12 cellular contexts compared by ENCODE assay signal in genomic region chr9:6845881-6846280, GRCh38.
DNase-seq lines count a peak whose midpoint lies in the region; ATAC-seq and TF ChIP-seq lines count a peak whose summit lies in the region.
"Had no signal": no experiment of that assay in that cellular context is flagged by ENCODE, and none has a peak within 500 bp of the region (broad histone marks: within the 10 kb centered on the region; RNA-seq: fewer than 3 reads in every experiment).

No MANE protein-coding gene starts in this region.

- TF ChIP-seq CTCF in 22Rv1 (IDR thresholded peaks at IDR 0.05) (peak; percentile 50), tibial nerve (IDR thresholded peaks at IDR 0.05) (peak in 1 of 5 experiments; percentile 10)

- H3K9me3 Mint-ChIP-seq in activated CD4-positive, alpha-beta T cell treated with anti-CD3 and anti-CD28 coated beads for 36 hours (ENCODE audit: low read depth): no peaks in the 10 kb centered on the region

- H3K27ac Mint-ChIP-seq in activated CD4-positive, alpha-beta T cell treated with anti-CD3 and anti-CD28 coated beads for 36 hours: no peak overlapping the region

- DNase-seq in GM03348 (ENCODE audit: low spot score) (peak; percentile 19), astrocyte of the hippocampus (ENCODE audit: low read depth, low spot score) (peak; percentile 59), kidney glomerular epithelial cell (lab: John Stamatoyannopoulos, UW) (peak; percentile 32), tibial nerve (ENCODE audit: low spot score in 2 of 2) (no peak)
- DNase-seq in activated CD4-positive, alpha-beta T cell treated with anti-CD3 and anti-CD28 coated beads for 36 hours: no peak
- DNase-seq: activated gamma-delta T cell; NCI-H1436 treated with DMSO at 0.1 percent for 48 hours; posterior cingulate gyrus; stimulated activated CD8-positive, alpha-beta memory T cell treated with anti-CD3 and anti-CD28 coated beads, Interleukin-4, amount 100 ng/mL, for 48 hours had no signal

- H3K4me1 Mint-ChIP-seq in activated CD4-positive, alpha-beta T cell treated with anti-CD3 and anti-CD28 coated beads for 36 hours: peaks cover 2% of the 10 kb centered on the region

- no peak overlapping the region for H3K4me3 Mint-ChIP-seq in activated CD4-positive, alpha-beta T cell treated with anti-CD3 and anti-CD28 coated beads for 36 hours

- TF ChIP-seq EP300 in tibial nerve (IDR thresholded peaks at IDR 0.05): no peak

- H3K27me3 Mint-ChIP-seq in activated CD4-positive, alpha-beta T cell treated with anti-CD3 and anti-CD28 coated beads for 36 hours: no peaks in the 10 kb centered on the region

- no peaks in the 10 kb centered on the region for H3K27me3 ChIP-seq in tibial nerve

- TF ChIP-seq POLR2A in tibial nerve (IDR thresholded peaks at IDR 0.05): no peak

- peaks cover 15% of the 10 kb centered on the region for H3K36me3 Mint-ChIP-seq in activated CD4-positive, alpha-beta T cell treated with anti-CD3 and anti-CD28 coated beads for 36 hours (ENCODE audit: low read depth)

- no peak for ATAC-seq in activated CD4-positive, alpha-beta T cell treated with anti-CD3 and anti-CD28 coated beads for 36 hours
- ATAC-seq in HG02938 (IDR thresholded peaks at IDR 0.05; ENCODE audit: unreplicated experiment) (no peak), HG02840 (IDR thresholded peaks at IDR 0.05; ENCODE audit: low FRiP score, unreplicated experiment) (no peak)

- peaks cover 0 to 14% (median 0%) of the 10 kb centered on the region in 3 donors for H3K36me3 ChIP-seq in tibial nerve

- H3K9me3 ChIP-seq in tibial nerve: no peaks in the 10 kb centered on the region

- no peak overlapping the region for H3K4me3 ChIP-seq in tibial nerve

- WGBS in tibial nerve, 2 donors: 68 to 72% methylated on average over 2 of the region's 2 CpGs

- no peak overlapping the region for H3K27ac ChIP-seq in 22Rv1
- H3K27ac ChIP-seq in tibial nerve: no peak overlapping the region

- intact Hi-C loops in activated CD4-positive, alpha-beta T cell treated with anti-CD3 and anti-CD28 coated beads for 36 hours (cut with DNase I, micrococcal nuclease): no loop called here

- POLR2A ChIA-PET in activated CD4-positive, alpha-beta T cell treated with anti-CD3 and anti-CD28 coated beads for 36 hours (lab: Charles Lee): no interaction called here

- CTCF ChIA-PET in activated CD4-positive, alpha-beta T cell treated with anti-CD3 and anti-CD28 coated beads for 36 hours (lab: Charles Lee): interaction anchor here (1.2 kb wide), 1 partner anchor 10 kb away, joined by 3 read pairs; no protein-coding TSS in a partner anchor

- H3K4me1 ChIP-seq in tibial nerve: no peaks in the 10 kb centered on the region

Comparison
In these comparisons a context has a peak if more than half of its experiments do, and no peak if none do; other contexts are left out.
1. DNase-seq: peak in GM03348 (single experiment), astrocyte of the hippocampus (single experiment) and kidney glomerular epithelial cell (single experiment); none in activated CD4-positive, alpha-beta T cell treated with anti-CD3 and anti-CD28 coated beads for 36 hours (single experiment) and tibial nerve (0 of 2).